8 cellular contexts compared by ENCODE assay signal in genomic region chr11:33987975-33988580, GRCh38.
DNase-seq lines count a peak whose midpoint lies in the region; ATAC-seq and TF ChIP-seq lines count a peak whose summit lies in the region.

No MANE protein-coding gene starts in this region.

- H3K27ac ChIP-seq in testis, result no peak overlapping the region

- no peaks in the 10 kb centered on the region for H3K27me3 ChIP-seq in testis

- H3K4me3 ChIP-seq in GM12865 (ENCODE audit: low read depth, low read length), result no peak overlapping the region
- H3K4me3 ChIP-seq in testis, result no peak overlapping the region

- peak; percentile 83 for TF ChIP-seq CTCF in GM12865 (IDR thresholded peaks at IDR 0.05; ENCODE audit: insufficient read depth, low read depth, low read length, missing control alignments)
- TF ChIP-seq CTCF in LNCAP (IDR thresholded peaks at IDR 0.05), result peak; percentile 83
- peak in 1 of 3 donors; percentile 6 for TF ChIP-seq CTCF in omental fat pad (IDR thresholded peaks at IDR 0.05)
- TF ChIP-seq CTCF in testis (IDR thresholded peaks at IDR 0.05), result peak; percentile 43 to 72 (median 62)

- intact Hi-C loops in testis (cut with DNase I; ENCODE audit: low total_unique reads), result no loop called here

- no peaks in the 10 kb centered on the region for H3K4me1 ChIP-seq in testis

- ATAC-seq in omental fat pad (ENCODE audit: low FRiP score), result peak; percentile 54
- no peak for ATAC-seq in GM21786 (IDR thresholded peaks at IDR 0.05; ENCODE audit: unreplicated experiment)

- no peaks in the 10 kb centered on the region for H3K36me3 ChIP-seq in testis (ENCODE audit: low read depth, missing control alignments)

- DNase-seq in GM12865 (ENCODE audit: low read depth), result peak; percentile 87
- DNase-seq in SHP77 (lab: John Stamatoyannopoulos, UW), result peak; percentile 72 to 86
- peak; percentile 51 for DNase-seq in activated T-helper 9 cell treated with anti-CD3 and anti-CD28 coated beads, Interleukin-2, amount 50 U/mL, for 16 hours (ENCODE audit: low read depth)
- peak; percentile 57 for DNase-seq in foreskin melanocyte
- peak; percentile 42 for DNase-seq in omental fat pad (ENCODE audit: low spot score)
- peak; percentile 82 for DNase-seq in testis

- H3K9me3 ChIP-seq in testis, result no peaks in the 10 kb centered on the region

- no peak for TF ChIP-seq POLR2A in testis (IDR thresholded peaks at IDR 0.05)

- 61 to 67% methylated on average over 12 of the region's 12 CpGs for whole genome bisulfite sequencing in testis, 2 donors
